In the genomic region with DNA sequence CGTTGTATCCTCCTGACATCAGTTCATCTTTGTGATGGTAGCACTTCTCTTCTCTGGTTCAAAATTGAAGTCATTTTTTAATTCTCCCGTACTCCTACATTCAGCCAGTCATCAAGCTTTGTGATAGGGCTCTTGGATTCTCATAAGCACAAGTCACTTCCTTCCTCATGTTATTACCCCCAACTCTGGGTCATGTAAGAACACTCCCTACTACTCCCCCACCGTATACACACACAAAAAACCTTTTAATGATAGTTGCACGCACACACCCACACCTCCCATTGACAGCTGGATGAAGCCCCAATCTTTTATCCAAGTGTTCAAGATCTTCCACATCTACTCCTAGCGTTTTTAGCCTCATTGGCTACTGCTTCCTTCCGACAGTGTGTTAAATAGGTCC, we compare ENCODE assay signal across 2 cellular contexts.
TF ChIP-seq lines count a peak whose summit lies in the region.

No MANE protein-coding gene starts in this region.

TF ChIP-seq in liver, 16 proteins besides CTCF, POLR2A, EP300 and RAD21:
- TF ChIP-seq EGR1 (IDR thresholded peaks at IDR 0.05; ENCODE audit: low read depth in 2 of 2) (no peak), HNF4A (conservative IDR thresholded peaks at IDR 0.05) (no peak), YY1 (IDR thresholded peaks at IDR 0.05) (no peak), SP1 (IDR thresholded peaks at IDR 0.05) (no peak), RXRA (IDR thresholded peaks at IDR 0.05) (no peak), FOXA2 (IDR thresholded peaks at IDR 0.05) (no peak), HNF4G (IDR thresholded peaks at IDR 0.05) (no peak), GABPA (IDR thresholded peaks at IDR 0.05 in 1 of 2, conservative IDR thresholded peaks at IDR 0.05 in 1 of 2) (no peak)
- TF ChIP-seq, protein P1, sequence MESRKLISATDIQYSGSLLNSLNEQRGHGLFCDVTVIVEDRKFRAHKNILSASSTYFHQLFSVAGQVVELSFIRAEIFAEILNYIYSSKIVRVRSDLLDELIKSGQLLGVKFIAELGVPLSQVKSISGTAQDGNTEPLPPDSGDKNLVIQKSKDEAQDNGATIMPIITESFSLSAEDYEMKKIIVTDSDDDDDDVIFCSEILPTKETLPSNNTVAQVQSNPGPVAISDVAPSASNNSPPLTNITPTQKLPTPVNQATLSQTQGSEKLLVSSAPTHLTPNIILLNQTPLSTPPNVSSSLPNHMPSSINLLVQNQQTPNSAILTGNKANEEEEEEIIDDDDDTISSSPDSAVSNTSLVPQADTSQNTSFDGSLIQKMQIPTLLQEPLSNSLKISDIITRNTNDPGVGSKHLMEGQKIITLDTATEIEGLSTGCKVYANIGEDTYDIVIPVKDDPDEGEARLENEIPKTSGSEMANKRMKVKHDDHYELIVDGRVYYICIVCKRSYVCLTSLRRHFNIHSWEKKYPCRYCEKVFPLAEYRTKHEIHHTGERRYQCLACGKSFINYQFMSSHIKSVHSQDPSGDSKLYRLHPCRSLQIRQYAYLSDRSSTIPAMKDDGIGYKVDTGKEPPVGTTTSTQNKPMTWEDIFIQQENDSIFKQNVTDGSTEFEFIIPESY (IDR thresholded peaks at IDR 0.05), result no peak
- TF ChIP-seq, protein P2, sequence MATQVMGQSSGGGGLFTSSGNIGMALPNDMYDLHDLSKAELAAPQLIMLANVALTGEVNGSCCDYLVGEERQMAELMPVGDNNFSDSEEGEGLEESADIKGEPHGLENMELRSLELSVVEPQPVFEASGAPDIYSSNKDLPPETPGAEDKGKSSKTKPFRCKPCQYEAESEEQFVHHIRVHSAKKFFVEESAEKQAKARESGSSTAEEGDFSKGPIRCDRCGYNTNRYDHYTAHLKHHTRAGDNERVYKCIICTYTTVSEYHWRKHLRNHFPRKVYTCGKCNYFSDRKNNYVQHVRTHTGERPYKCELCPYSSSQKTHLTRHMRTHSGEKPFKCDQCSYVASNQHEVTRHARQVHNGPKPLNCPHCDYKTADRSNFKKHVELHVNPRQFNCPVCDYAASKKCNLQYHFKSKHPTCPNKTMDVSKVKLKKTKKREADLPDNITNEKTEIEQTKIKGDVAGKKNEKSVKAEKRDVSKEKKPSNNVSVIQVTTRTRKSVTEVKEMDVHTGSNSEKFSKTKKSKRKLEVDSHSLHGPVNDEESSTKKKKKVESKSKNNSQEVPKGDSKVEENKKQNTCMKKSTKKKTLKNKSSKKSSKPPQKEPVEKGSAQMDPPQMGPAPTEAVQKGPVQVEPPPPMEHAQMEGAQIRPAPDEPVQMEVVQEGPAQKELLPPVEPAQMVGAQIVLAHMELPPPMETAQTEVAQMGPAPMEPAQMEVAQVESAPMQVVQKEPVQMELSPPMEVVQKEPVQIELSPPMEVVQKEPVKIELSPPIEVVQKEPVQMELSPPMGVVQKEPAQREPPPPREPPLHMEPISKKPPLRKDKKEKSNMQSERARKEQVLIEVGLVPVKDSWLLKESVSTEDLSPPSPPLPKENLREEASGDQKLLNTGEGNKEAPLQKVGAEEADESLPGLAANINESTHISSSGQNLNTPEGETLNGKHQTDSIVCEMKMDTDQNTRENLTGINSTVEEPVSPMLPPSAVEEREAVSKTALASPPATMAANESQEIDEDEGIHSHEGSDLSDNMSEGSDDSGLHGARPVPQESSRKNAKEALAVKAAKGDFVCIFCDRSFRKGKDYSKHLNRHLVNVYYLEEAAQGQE (IDR thresholded peaks at IDR 0.05), result no peak

TF ChIP-seq in HepG2, 621 proteins besides CTCF, POLR2A, EP300 and RAD21:
- TF ChIP-seq ZNF572 (CRISPR knock-in tag; IDR thresholded peaks at IDR 0.05) (no peak), HNF4G (IDR thresholded peaks at IDR 0.05; ENCODE audit: borderline replicate concordance, low read depth, low read length) (no peak), HNF4G (CRISPR knock-in tag; IDR thresholded peaks at IDR 0.05; ENCODE audit: borderline replicate concordance, low read depth) (no peak), POGZ (CRISPR knock-in tag; IDR thresholded peaks at IDR 0.05) (no peak), ZNF253 (CRISPR knock-in tag; IDR thresholded peaks at IDR 0.05; ENCODE audit: borderline replicate concordance) (no peak), SIX1 (CRISPR knock-in tag; IDR thresholded peaks at IDR 0.05; ENCODE audit: borderline replicate concordance) (no peak), AKAP8 (CRISPR knock-in tag; IDR thresholded peaks at IDR 0.05) (no peak), KLF15 (CRISPR knock-in tag; IDR thresholded peaks at IDR 0.05; ENCODE audit: borderline replicate concordance) (no peak), ZNF879 (CRISPR knock-in tag; IDR thresholded peaks at IDR 0.05) (no peak), FOXK1 (CRISPR knock-in tag; IDR thresholded peaks at IDR 0.05; ENCODE audit: borderline replicate concordance, low read depth) (no peak), KAT2B (IDR thresholded peaks at IDR 0.05; ENCODE audit: borderline replicate concordance, low read depth, low read length) (no peak), EHMT2 (IDR thresholded peaks at IDR 0.05; ENCODE audit: borderline replicate concordance, low read depth, low read length) (no peak), ZNF263 (CRISPR knock-in tag; IDR thresholded peaks at IDR 0.05) (no peak), ZFY (CRISPR knock-in tag; IDR thresholded peaks at IDR 0.05) (no peak), PCBP2 (optimal IDR thresholded peaks at IDR 0.05; ENCODE audit: low read depth, low read length, poor library complexity, severe bottlenecking) (no peak), ZNF878 (CRISPR knock-in tag; IDR thresholded peaks at IDR 0.05) (no peak), NFYC (CRISPR knock-in tag; IDR thresholded peaks at IDR 0.05) (no peak)
- TF ChIP-seq, protein P3, sequence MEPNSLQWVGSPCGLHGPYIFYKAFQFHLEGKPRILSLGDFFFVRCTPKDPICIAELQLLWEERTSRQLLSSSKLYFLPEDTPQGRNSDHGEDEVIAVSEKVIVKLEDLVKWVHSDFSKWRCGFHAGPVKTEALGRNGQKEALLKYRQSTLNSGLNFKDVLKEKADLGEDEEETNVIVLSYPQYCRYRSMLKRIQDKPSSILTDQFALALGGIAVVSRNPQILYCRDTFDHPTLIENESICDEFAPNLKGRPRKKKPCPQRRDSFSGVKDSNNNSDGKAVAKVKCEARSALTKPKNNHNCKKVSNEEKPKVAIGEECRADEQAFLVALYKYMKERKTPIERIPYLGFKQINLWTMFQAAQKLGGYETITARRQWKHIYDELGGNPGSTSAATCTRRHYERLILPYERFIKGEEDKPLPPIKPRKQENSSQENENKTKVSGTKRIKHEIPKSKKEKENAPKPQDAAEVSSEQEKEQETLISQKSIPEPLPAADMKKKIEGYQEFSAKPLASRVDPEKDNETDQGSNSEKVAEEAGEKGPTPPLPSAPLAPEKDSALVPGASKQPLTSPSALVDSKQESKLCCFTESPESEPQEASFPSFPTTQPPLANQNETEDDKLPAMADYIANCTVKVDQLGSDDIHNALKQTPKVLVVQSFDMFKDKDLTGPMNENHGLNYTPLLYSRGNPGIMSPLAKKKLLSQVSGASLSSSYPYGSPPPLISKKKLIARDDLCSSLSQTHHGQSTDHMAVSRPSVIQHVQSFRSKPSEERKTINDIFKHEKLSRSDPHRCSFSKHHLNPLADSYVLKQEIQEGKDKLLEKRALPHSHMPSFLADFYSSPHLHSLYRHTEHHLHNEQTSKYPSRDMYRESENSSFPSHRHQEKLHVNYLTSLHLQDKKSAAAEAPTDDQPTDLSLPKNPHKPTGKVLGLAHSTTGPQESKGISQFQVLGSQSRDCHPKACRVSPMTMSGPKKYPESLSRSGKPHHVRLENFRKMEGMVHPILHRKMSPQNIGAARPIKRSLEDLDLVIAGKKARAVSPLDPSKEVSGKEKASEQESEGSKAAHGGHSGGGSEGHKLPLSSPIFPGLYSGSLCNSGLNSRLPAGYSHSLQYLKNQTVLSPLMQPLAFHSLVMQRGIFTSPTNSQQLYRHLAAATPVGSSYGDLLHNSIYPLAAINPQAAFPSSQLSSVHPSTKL (CRISPR knock-in tag; IDR thresholded peaks at IDR 0.05), result no peak
